Comparison of ENCODE assay signal across 8 cellular contexts in genomic region chr1:8197493-8198282, GRCh38.
DNase-seq lines count a peak whose midpoint lies in the region; ATAC-seq and TF ChIP-seq lines count a peak whose summit lies in the region.

No MANE protein-coding gene starts in this region.

- H3K9me2 ChIP-seq in PC-3 (replicated peaks; ENCODE audit: low read length): no peaks in the 10 kb centered on the region

- H2AFZ ChIP-seq in PC-3 (ENCODE audit: low read length) (no peak overlapping the region), fibroblast of lung (ENCODE audit: low read length) (no peak overlapping the region)

- 37% methylated on average over 20 of the region's 20 CpGs for WGBS in prostate gland

- DNase-seq in EH (ENCODE audit: low read depth): peak; percentile 90
- DNase-seq in PC-3: peak; percentile 96
- peak; percentile 89 to 99 for DNase-seq in fibroblast of lung (ENCODE audit: low read depth in 2 of 2)
- DNase-seq in prostate gland (ENCODE audit: low spot score): peak; percentile 73
- no peak for DNase-seq in HEK293T (ENCODE audit: extremely low spot score)
- DNase-seq in stimulated activated CD4-positive, alpha-beta T cell treated with anti-CD3 and anti-CD28 coated beads, Interleukin-4, amount 100 ng/mL, for 24 hours: no peak

- no peak overlapping the region for H3K4me3 ChIP-seq in PC-3 (ENCODE audit: low read length)
- no peak overlapping the region for H3K4me3 ChIP-seq in fibroblast of lung (replicated peaks in 1 of 4; ENCODE audit: control extremely low read depth in 1 of 4, insufficient read depth in 1 of 4, low read depth in 3 of 4, low read length in 4 of 4)
- no peak overlapping the region for H3K4me3 ChIP-seq in prostate gland

- H3K27ac ChIP-seq in PC-3 (ENCODE audit: low read length) (peak overlapping the region; percentile 98), fibroblast of lung (ENCODE audit: insufficient read depth, low read length) (no peak overlapping the region), prostate gland (peak overlapping the region; percentile 17 to 20)

- H3K9ac ChIP-seq in PC-3 (ENCODE audit: low read length) (peak overlapping the region; percentile 78), fibroblast of lung (ENCODE audit: insufficient read depth, low read length) (no peak overlapping the region)

- H3F3A ChIP-seq in PC-3 (ENCODE audit: low read length, unreplicated experiment): peaks cover 6% of the 10 kb centered on the region

- no TSS peak for BruUV-seq in PC-3 (replicated peaks; lab: Mats Ljungman, UMichigan)

- H3K27me3 ChIP-seq in PC-3 (ENCODE audit: low read length) (no peaks in the 10 kb centered on the region), fibroblast of lung (ENCODE audit: control insufficient read depth, insufficient read depth, low read length) (no peaks in the 10 kb centered on the region), prostate gland (replicated peaks; ENCODE audit: insufficient read depth) (no peaks in the 10 kb centered on the region)

- POLR2A ChIA-PET in PC-3 (lab: Charles Lee; ENCODE audit: unreplicated experiment) (interaction anchor here (0.5 to 1.3 kb wide), 5 partner anchors 62 to 178 kb away, joined by 3 to 16 read pairs (median 3); partner anchors contain the start of gene ERRFI1), HEK293T (lab: Yijun Ruan, JAX) (interaction anchor here (0.5 kb wide), 1 partner anchor 145 kb away, joined by 3 read pairs; no protein-coding TSS in a partner anchor)

- peak; percentile 63 for ATAC-seq in PC-3
- ATAC-seq in GM18858 (IDR thresholded peaks at IDR 0.05; ENCODE audit: unreplicated experiment): no peak
- ATAC-seq in HG02870 (IDR thresholded peaks at IDR 0.05; ENCODE audit: unreplicated experiment): no peak

- H3K36me3 ChIP-seq in PC-3 (ENCODE audit: low read depth, low read length) (no peaks in the 10 kb centered on the region), fibroblast of lung (ENCODE audit: control insufficient read depth, insufficient read depth, low read length) (no peaks in the 10 kb centered on the region), prostate gland (no peaks in the 10 kb centered on the region)

- no peaks in the 10 kb centered on the region for H4K20me1 ChIP-seq in PC-3 (ENCODE audit: low read length)
- H4K20me1 ChIP-seq in fibroblast of lung (ENCODE audit: control insufficient read depth, extremely low read depth, insufficient read depth, low read length): no peaks in the 10 kb centered on the region

- peaks cover 61% of the 10 kb centered on the region for H3K4me1 ChIP-seq in PC-3 (ENCODE audit: insufficient read depth, low read length)
- H3K4me1 ChIP-seq in fibroblast of lung (ENCODE audit: control insufficient read depth, extremely low read depth, insufficient read depth, low read length): peaks cover 17% of the 10 kb centered on the region
- peaks cover 12% of the 10 kb centered on the region for H3K4me1 ChIP-seq in prostate gland (replicated peaks)

- TF ChIP-seq CTCF in PC-3 (conservative IDR thresholded peaks at IDR 0.05; ENCODE audit: low read depth, low read length): no peak
- TF ChIP-seq CTCF in fibroblast of lung (conservative IDR thresholded peaks at IDR 0.05 in 1 of 2, IDR thresholded peaks at IDR 0.05 in 1 of 2; ENCODE audit: low read depth in 1 of 2, low read length in 2 of 2): no peak
- TF ChIP-seq CTCF in prostate gland (IDR thresholded peaks at IDR 0.05): no peak

- no peaks in the 10 kb centered on the region for H3K79me2 ChIP-seq in PC-3 (ENCODE audit: low read length)
- no peaks in the 10 kb centered on the region for H3K79me2 ChIP-seq in fibroblast of lung (ENCODE audit: control insufficient read depth, insufficient read depth, low read length)

- no peak for TF ChIP-seq POLR2A in prostate gland (IDR thresholded peaks at IDR 0.05)

- CTCF ChIA-PET in PC-3 (lab: Charles Lee): interaction anchor here (1.0 kb wide), 1 partner anchor 157 kb away, joined by 3 read pairs; no protein-coding TSS in a partner anchor
- CTCF ChIA-PET in HEK293T (lab: Yijun Ruan, JAX): interaction anchor here (0.6 kb wide), 1 partner anchor 9 kb away, joined by 3 read pairs; no protein-coding TSS in a partner anchor

- H3K9me3 ChIP-seq in PC-3 (ENCODE audit: low read length) (no peaks in the 10 kb centered on the region), fibroblast of lung (ENCODE audit: control insufficient read depth, insufficient read depth, low read depth, low read length) (no peaks in the 10 kb centered on the region), prostate gland (no peaks in the 10 kb centered on the region)

- H3K4me2 ChIP-seq in PC-3 (ENCODE audit: low read length) (peak overlapping the region; percentile 13; the same call in 1 of the 2 replicates), fibroblast of lung (ENCODE audit: extremely low read depth, insufficient read depth, low read length) (peak overlapping the region; percentile 59)

- intact Hi-C loops in PC-3 (cut with micrococcal nuclease) (no loop called here), prostate gland (cut with DNase I) (no loop called here)

TF ChIP-seq in HEK293T, 16 proteins besides CTCF, POLR2A, EP300 and RAD21:
- no peak for TF ChIP-seq ARNT (IDR thresholded peaks at IDR 0.05)
- TF ChIP-seq FOXM1 (IDR thresholded peaks at IDR 0.05; ENCODE audit: borderline replicate concordance): no peak
- TF ChIP-seq L3MBTL2 (conservative IDR thresholded peaks at IDR 0.05): no peak
- no peak for TF ChIP-seq SP1 (IDR thresholded peaks at IDR 0.05)
- TF ChIP-seq FOXA1 (IDR thresholded peaks at IDR 0.05): no peak
- TF ChIP-seq PKNOX1 (IDR thresholded peaks at IDR 0.05): no peak
- TF ChIP-seq HDGF (IDR thresholded peaks at IDR 0.05; ENCODE audit: borderline replicate concordance): no peak
- no peak for TF ChIP-seq ZNF384 (IDR thresholded peaks at IDR 0.05)
- no peak for TF ChIP-seq SUZ12 (IDR thresholded peaks at IDR 0.05)
- TF ChIP-seq LEF1 (IDR thresholded peaks at IDR 0.05; ENCODE audit: borderline replicate concordance): no peak
- TF ChIP-seq FOXK2 (IDR thresholded peaks at IDR 0.05): no peak
- TF ChIP-seq CTBP1 (IDR thresholded peaks at IDR 0.05; ENCODE audit: borderline replicate concordance): no peak
- no peak for TF ChIP-seq BHLHE40 (IDR thresholded peaks at IDR 0.05; ENCODE audit: borderline replicate concordance)
- no peak for TF ChIP-seq NFRKB (IDR thresholded peaks at IDR 0.05)
- TF ChIP-seq ELF4 (IDR thresholded peaks at IDR 0.05): no peak
- no peak for TF ChIP-seq TARDBP (IDR thresholded peaks at IDR 0.05)

Comparison
In these comparisons a context has a peak if more than half of its experiments do, and no peak if none do; other contexts are left out.
1. DNase-seq: peak in EH (single experiment), PC-3 (single experiment), fibroblast of lung (2 of 2) and prostate gland (single experiment); none in HEK293T (single experiment) and stimulated activated CD4-positive, alpha-beta T cell treated with anti-CD3 and anti-CD28 coated beads, Interleukin-4, amount 100 ng/mL, for 24 hours (single experiment).